Comparison of ENCODE assay signal across 16 cellular contexts in genomic region chr17:10125761-10126553, GRCh38.
DNase-seq lines count a peak whose midpoint lies in the region; TF ChIP-seq lines count a peak whose summit lies in the region.
"Had no signal": no experiment of that assay in that cellular context is flagged by ENCODE, and none has a peak within 500 bp of the region (broad histone marks: within the 10 kb centered on the region; RNA-seq: fewer than 3 reads in every experiment).

No MANE protein-coding gene starts in this region.

- intact Hi-C loops in colonic mucosa (cut with DNase I): no loop called here

- in situ Hi-C loops in KBM-7 (cut with MboI; ENCODE audit: low pct_unique_long_range_greater_than_20kb, low sequenced_read_pairs): no loop called here
- in situ Hi-C loops in HAP-1 (cut with MboI; ENCODE audit: low sequenced_read_pairs): no loop called here

- H3K4me1 ChIP-seq in colonic mucosa (no peaks in the 10 kb centered on the region), mesodermal cell (ENCODE audit: control insufficient read depth, insufficient read depth, low read length, poor library complexity, severe bottlenecking) (peaks cover 57% of the 10 kb centered on the region), subcutaneous abdominal adipose tissue (ENCODE audit: control insufficient read depth in 5 of 5, insufficient read depth in 5 of 5, low read length in 5 of 5) (peaks cover 8 to 51% (median 38%) of the 10 kb centered on the region in 5 donors), HAP-1 (no peaks in the 10 kb centered on the region)

- H3K27me3 ChIP-seq in colonic mucosa (no peaks in the 10 kb centered on the region), subcutaneous abdominal adipose tissue (ENCODE audit: control insufficient read depth in 5 of 5, insufficient read depth in 4 of 5, low read length in 5 of 5) (peaks cover 0 to 27% (median 3%) of the 10 kb centered on the region in 5 donors), HAP-1 (ENCODE audit: low read depth) (no peaks in the 10 kb centered on the region)
- H3K27me3 ChIP-seq: thyroid gland had no signal

- TF ChIP-seq CTCF in colonic mucosa (IDR thresholded peaks at IDR 0.05): no peak

- H3K36me3 ChIP-seq in colonic mucosa (no peaks in the 10 kb centered on the region), mesodermal cell (ENCODE audit: control insufficient read depth, insufficient read depth, low read length) (no peaks in the 10 kb centered on the region), subcutaneous abdominal adipose tissue (ENCODE audit: control insufficient read depth in 5 of 5, insufficient read depth in 5 of 5, low read length in 5 of 5) (no peaks in the 10 kb centered on the region), HAP-1 (replicated peaks) (no peaks in the 10 kb centered on the region)
- H3K36me3 ChIP-seq: thyroid gland had no signal

- H3K9ac ChIP-seq in colonic mucosa (ENCODE audit: low read depth in 2 of 2, low read length in 2 of 2) (peak overlapping the region; percentile 12 to 34), subcutaneous abdominal adipose tissue (ENCODE audit: low read length in 5 of 5) (no peak overlapping the region)

- 74 to 80% methylated on average over 19 to 23 of the region's 25 CpGs for WGBS in mesodermal cell (ENCODE audit: insufficient coverage in 2 of 2), 2 experiments

- H3K27ac ChIP-seq in colonic mucosa: peak overlapping the region; percentile 34
- peak overlapping the region; percentile 98 for H3K27ac ChIP-seq in mesodermal cell (ENCODE audit: low read depth, low read length, severe bottlenecking)
- no peak overlapping the region for H3K27ac ChIP-seq in subcutaneous abdominal adipose tissue (ENCODE audit: low read depth, low read length)
- H3K27ac ChIP-seq: 22Rv1, thyroid gland had no signal

- H3K4me3 ChIP-seq in colonic mucosa: no peak overlapping the region
- H3K4me3 ChIP-seq in mesodermal cell (ENCODE audit: extremely low read depth, insufficient read depth, low read length, poor library complexity, severe bottlenecking): no peak overlapping the region
- peak overlapping the region; percentile 31 to 58 (median 36) for H3K4me3 ChIP-seq in subcutaneous abdominal adipose tissue (ENCODE audit: low read depth in 1 of 5, low read length in 5 of 5)
- H3K4me3 ChIP-seq in HAP-1: no peak overlapping the region
- H3K4me3 ChIP-seq: thyroid gland had no signal

- H3K9me3 ChIP-seq in colonic mucosa (no peaks in the 10 kb centered on the region), mesodermal cell (ENCODE audit: control insufficient read depth, low read length) (no peaks in the 10 kb centered on the region), subcutaneous abdominal adipose tissue (ENCODE audit: control insufficient read depth in 5 of 5, low read length in 5 of 5) (no peaks in the 10 kb centered on the region), HAP-1 (no peaks in the 10 kb centered on the region; the same call in 1 of the 2 replicates)
- H3K9me3 ChIP-seq: thyroid gland had no signal

- DNase-seq in NCI-H82 (lab: John Stamatoyannopoulos, UW) (peak; percentile 35), NCI-H82 treated with DMSO at 0.1 percent for 48 hours (lab: John Stamatoyannopoulos, UW; ENCODE audit: unreplicated experiment) (no peak), colonic mucosa (no peak), hypothalamus (lab: John Stamatoyannopoulos, UW) (no peak), KBM-7 (no peak), HAP-1 (ENCODE audit: low spot score in 2 of 2) (no peak)
- DNase-seq: DMS 273 treated with DMSO at 0.1 percent for 48 hours; effector CD4-positive, alpha-beta T cell; midbrain; NCI-H1105 treated with DMSO at 0.1 percent for 48 hours; NCI-H524; retina; thyroid gland had no signal

Comparison
In these comparisons a context has a peak if more than half of its experiments do, and no peak if none do; other contexts are left out.
1. H3K4me3 ChIP-seq: peak in subcutaneous abdominal adipose tissue (5 of 5); none in colonic mucosa (single experiment), mesodermal cell (single experiment) and HAP-1 (single experiment).
2. H3K9ac ChIP-seq: peak in colonic mucosa (2 of 2); none in subcutaneous abdominal adipose tissue (0 of 5).